In genomic region chr12:124371366-124371765, GRCh38 we compare ENCODE assay signal across 21 cellular contexts.
DNase-seq lines count a peak whose midpoint lies in the region; ATAC-seq and TF ChIP-seq lines count a peak whose summit lies in the region.
"Had no signal": no experiment of that assay in that cellular context is flagged by ENCODE, and none has a peak within 500 bp of the region (broad histone marks: within the 10 kb centered on the region; RNA-seq: fewer than 3 reads in every experiment).

No MANE protein-coding gene starts in this region.

- CTCF ChIA-PET in WTC11 (lab: Charles Lee): interaction anchor here (0.5 to 1.1 kb wide), 4 partner anchors 15 to 591 kb away, joined by 3 to 4 read pairs (median 3); no protein-coding TSS in a partner anchor

- no peak overlapping the region for H4K8ac ChIP-seq in neuronal stem cell (ENCODE audit: low read depth, low read length)

- no peaks in the 10 kb centered on the region for H3K9me3 Mint-ChIP-seq in WTC11
- H3K9me3 Mint-ChIP-seq: activated CD4-positive, alpha-beta memory T cell treated with anti-CD3 and anti-CD28 coated beads, Interleukin-2, amount 10 ng/mL, durations not matched to agents 7 days and 5 days; activated naive CD4-positive, alpha-beta T cell treated with anti-CD3 and anti-CD28 coated beads for 36 hours; neural progenitor cell; stimulated activated naive B cell treated with anti-CD40 and anti-IgM and Interleukin-4, amounts not matched to agents 10 μg/mL and 1 μg/mL and 100 μg/mL, for 72 hours had no signal

- peak overlapping the region; percentile 37 for H3K9ac ChIP-seq in neuronal stem cell (ENCODE audit: low read depth, low read length, poor library complexity)
- H3K9ac ChIP-seq: neural progenitor cell had no signal

- H3K9me3 ChIP-seq in neuronal stem cell (replicated peaks in 1 of 2; ENCODE audit: control insufficient read depth in 2 of 2, insufficient read depth in 1 of 2, low read depth in 1 of 2, low read length in 2 of 2) (no peaks in the 10 kb centered on the region), tibial artery (no peaks in the 10 kb centered on the region)
- H3K9me3 ChIP-seq: ascending aorta had no signal

- peaks cover 13 to 25% of the 10 kb centered on the region in 2 donors for H3K36me3 ChIP-seq in neuronal stem cell (replicated peaks in 1 of 2; ENCODE audit: control insufficient read depth in 2 of 2, insufficient read depth in 2 of 2, low read length in 2 of 2)
- H3K36me3 ChIP-seq in tibial artery: peaks cover 19 to 72% (median 60%) of the 10 kb centered on the region in 3 donors
- H3K36me3 ChIP-seq: neural progenitor cell had no signal

- H3K23ac ChIP-seq in neuronal stem cell (ENCODE audit: low read depth, low read length, poor library complexity): no peak overlapping the region

- no peak overlapping the region for H2AK5ac ChIP-seq in neuronal stem cell (ENCODE audit: low read depth, low read length)

- no peak overlapping the region for H2BK12ac ChIP-seq in neuronal stem cell (ENCODE audit: low read length)

- H2BK15ac ChIP-seq in neuronal stem cell (ENCODE audit: low read length): no peak overlapping the region

- TF ChIP-seq RAD21 in Ishikawa (IDR thresholded peaks at IDR 0.05; ENCODE audit: low read depth): no peak

- no peak overlapping the region for H2BK5ac ChIP-seq in neuronal stem cell (ENCODE audit: low read length)

- H3K4me3 ChIP-seq in neuronal stem cell (ENCODE audit: low read length in 2 of 2): no peak overlapping the region
- no peak overlapping the region for H3K4me3 ChIP-seq in tibial artery
- H3K4me3 ChIP-seq: ascending aorta, GM12878, neural progenitor cell had no signal

- H3K27me3 Mint-ChIP-seq in WTC11 (ENCODE audit: low read depth): no peaks in the 10 kb centered on the region
- H3K27me3 Mint-ChIP-seq: activated CD4-positive, alpha-beta memory T cell treated with anti-CD3 and anti-CD28 coated beads, Interleukin-2, amount 10 ng/mL, durations not matched to agents 7 days and 5 days; B cell; stimulated activated naive B cell treated with anti-CD40 and anti-IgM and Interleukin-4, amounts not matched to agents 10 μg/mL and 1 μg/mL and 100 μg/mL, for 72 hours had no signal

- no peak overlapping the region for H3K18ac ChIP-seq in neuronal stem cell (ENCODE audit: low read length)

- no CpG with 5 or more reads among the region's 13 CpGs for WGBS in neuronal stem cell (ENCODE audit: extremely low coverage in 2 of 2, insufficient read length in 2 of 2, insufficient replicate concordance in 1 of 2), 2 donors

- no peak overlapping the region for H3K27ac Mint-ChIP-seq in WTC11
- H3K27ac Mint-ChIP-seq: activated CD4-positive, alpha-beta memory T cell treated with anti-CD3 and anti-CD28 coated beads, Interleukin-2, amount 10 ng/mL, durations not matched to agents 7 days and 5 days; activated naive CD4-positive, alpha-beta T cell treated with anti-CD3 and anti-CD28 coated beads for 36 hours; B cell; neural progenitor cell had no signal

- H3K4me2 ChIP-seq in neuronal stem cell (ENCODE audit: insufficient read depth, low read length, poor library complexity, severe bottlenecking): no peak overlapping the region
- H3K4me2 ChIP-seq: neural progenitor cell had no signal

- DNase-seq in WTC11 (ENCODE audit: low spot score): no peak
- no peak for DNase-seq in neuronal stem cell (ENCODE audit: low spot score)
- no peak for DNase-seq in tibial artery
- DNase-seq in activated CD4-positive, alpha-beta T cell treated with anti-CD3 and anti-CD28 coated beads, Interleukin-2, amount 50 U/mL, for 4 hours: no peak
- DNase-seq in NCI-H146 (lab: John Stamatoyannopoulos, UW): no peak
- DNase-seq: activated CD4-positive, alpha-beta memory T cell treated with anti-CD3 and anti-CD28 coated beads, Interleukin-2, amount 10 ng/mL, durations not matched to agents 7 days and 5 days; activated naive CD4-positive, alpha-beta T cell treated with anti-CD3 and anti-CD28 coated beads for 36 hours; activated T-cell treated with anti-CD3 and anti-CD28 coated beads, Interleukin-2, amount 50 U/mL, for 1 hour; foreskin keratinocyte; GF-D8; left colon; NCI-H1105; NCI-H69; stimulated activated naive B cell treated with anti-CD40 and anti-IgM and Interleukin-4, amounts not matched to agents 10 μg/mL and 1 μg/mL and 100 μg/mL, for 72 hours; WERI-Rb-1 had no signal

- TF ChIP-seq CTCF in WTC11 (IDR thresholded peaks at IDR 0.05): no peak
- no peak for TF ChIP-seq CTCF in tibial artery (IDR thresholded peaks at IDR 0.05)

- peak overlapping the region; percentile 21 for H3K14ac ChIP-seq in neuronal stem cell (ENCODE audit: low read length)

- no peak overlapping the region for H3K4me3 Mint-ChIP-seq in WTC11
- H3K4me3 Mint-ChIP-seq: activated CD4-positive, alpha-beta memory T cell treated with anti-CD3 and anti-CD28 coated beads, Interleukin-2, amount 10 ng/mL, durations not matched to agents 7 days and 5 days; activated naive CD4-positive, alpha-beta T cell treated with anti-CD3 and anti-CD28 coated beads for 36 hours; B cell; neural progenitor cell; stimulated activated naive B cell treated with anti-CD40 and anti-IgM and Interleukin-4, amounts not matched to agents 10 μg/mL and 1 μg/mL and 100 μg/mL, for 72 hours had no signal

- POLR2A ChIA-PET in WTC11 (lab: Charles Lee): no interaction called here

- intact Hi-C loops in tibial artery (cut with DNase I; ENCODE audit: low total_unique reads): no loop called here

- no peak overlapping the region for H4K91ac ChIP-seq in neuronal stem cell (ENCODE audit: low read depth, low read length, poor library complexity)

- ATAC-seq in WTC11 (no peak), HG02588 (IDR thresholded peaks at IDR 0.05; ENCODE audit: unreplicated experiment) (no peak)
- ATAC-seq: foreskin keratinocyte; GM12878; left colon; stimulated activated naive B cell treated with anti-CD40 and anti-IgM and Interleukin-4, amounts not matched to agents 10 μg/mL and 1 μg/mL and 100 μg/mL, for 72 hours had no signal

- H3K79me1 ChIP-seq in neuronal stem cell (ENCODE audit: low read depth, low read length): peaks cover 8% of the 10 kb centered on the region

- H3K4me1 Mint-ChIP-seq in WTC11: no peaks in the 10 kb centered on the region
- H3K4me1 Mint-ChIP-seq: activated CD4-positive, alpha-beta memory T cell treated with anti-CD3 and anti-CD28 coated beads, Interleukin-2, amount 10 ng/mL, durations not matched to agents 7 days and 5 days; B cell; neural progenitor cell; stimulated activated naive B cell treated with anti-CD40 and anti-IgM and Interleukin-4, amounts not matched to agents 10 μg/mL and 1 μg/mL and 100 μg/mL, for 72 hours had no signal

- H2BK120ac ChIP-seq in neuronal stem cell (ENCODE audit: low read depth, low read length): no peak overlapping the region

- H3K36me3 Mint-ChIP-seq in WTC11: peaks cover 8% of the 10 kb centered on the region; the same call in 1 of the 2 replicates
- H3K36me3 Mint-ChIP-seq: neural progenitor cell had no signal

- H3K27me3 ChIP-seq in neuronal stem cell (ENCODE audit: control insufficient read depth in 3 of 3, insufficient read depth in 3 of 3, low read depth in 1 of 3, low read length in 3 of 3) (no peaks in the 10 kb centered on the region), tibial artery (no peaks in the 10 kb centered on the region)
- H3K27me3 ChIP-seq: ascending aorta, foreskin keratinocyte, neural progenitor cell had no signal

- H3K4ac ChIP-seq in neuronal stem cell (ENCODE audit: low read length): no peak overlapping the region

- no peak for TF ChIP-seq EP300 in Ishikawa (IDR thresholded peaks at IDR 0.05; ENCODE audit: borderline replicate concordance)

- peaks cover 0 to 4% of the 10 kb centered on the region in 2 donors for H3K4me1 ChIP-seq in neuronal stem cell (ENCODE audit: control insufficient read depth in 2 of 2, insufficient read depth in 1 of 2, low read depth in 1 of 2, low read length in 2 of 2)
- peaks cover 18 to 60% (median 35%) of the 10 kb centered on the region in 4 donors for H3K4me1 ChIP-seq in tibial artery
- H3K4me1 ChIP-seq: foreskin keratinocyte, neural progenitor cell had no signal

- H2AFZ ChIP-seq in neuronal stem cell (ENCODE audit: low read length): no peak overlapping the region
- H2AFZ ChIP-seq: neural progenitor cell had no signal

- H3K27ac ChIP-seq in neuronal stem cell (replicated peaks; ENCODE audit: low read length) (no peak overlapping the region), tibial artery (peak overlapping the region; percentile 85 to 90)
- H3K27ac ChIP-seq: foreskin keratinocyte, neural progenitor cell, WERI-Rb-1 had no signal

TF ChIP-seq in Ishikawa, 13 proteins besides CTCF, POLR2A, EP300 and RAD21:
- TF ChIP-seq, protein P1, sequence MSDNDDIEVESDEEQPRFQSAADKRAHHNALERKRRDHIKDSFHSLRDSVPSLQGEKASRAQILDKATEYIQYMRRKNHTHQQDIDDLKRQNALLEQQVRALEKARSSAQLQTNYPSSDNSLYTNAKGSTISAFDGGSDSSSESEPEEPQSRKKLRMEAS (IDR thresholded peaks at IDR 0.05): no peak
- peak; percentile 63 for TF ChIP-seq USF1 (IDR thresholded peaks at IDR 0.05)
TF ChIP-seq in Ishikawa: peak in this region for 1.

TF ChIP-seq in WTC11, 78 proteins besides CTCF, POLR2A, EP300 and RAD21:
- TF ChIP-seq TEAD1 (CRISPR knock-in tag; IDR thresholded peaks at IDR 0.05): no peak
- TF ChIP-seq, protein P2, sequence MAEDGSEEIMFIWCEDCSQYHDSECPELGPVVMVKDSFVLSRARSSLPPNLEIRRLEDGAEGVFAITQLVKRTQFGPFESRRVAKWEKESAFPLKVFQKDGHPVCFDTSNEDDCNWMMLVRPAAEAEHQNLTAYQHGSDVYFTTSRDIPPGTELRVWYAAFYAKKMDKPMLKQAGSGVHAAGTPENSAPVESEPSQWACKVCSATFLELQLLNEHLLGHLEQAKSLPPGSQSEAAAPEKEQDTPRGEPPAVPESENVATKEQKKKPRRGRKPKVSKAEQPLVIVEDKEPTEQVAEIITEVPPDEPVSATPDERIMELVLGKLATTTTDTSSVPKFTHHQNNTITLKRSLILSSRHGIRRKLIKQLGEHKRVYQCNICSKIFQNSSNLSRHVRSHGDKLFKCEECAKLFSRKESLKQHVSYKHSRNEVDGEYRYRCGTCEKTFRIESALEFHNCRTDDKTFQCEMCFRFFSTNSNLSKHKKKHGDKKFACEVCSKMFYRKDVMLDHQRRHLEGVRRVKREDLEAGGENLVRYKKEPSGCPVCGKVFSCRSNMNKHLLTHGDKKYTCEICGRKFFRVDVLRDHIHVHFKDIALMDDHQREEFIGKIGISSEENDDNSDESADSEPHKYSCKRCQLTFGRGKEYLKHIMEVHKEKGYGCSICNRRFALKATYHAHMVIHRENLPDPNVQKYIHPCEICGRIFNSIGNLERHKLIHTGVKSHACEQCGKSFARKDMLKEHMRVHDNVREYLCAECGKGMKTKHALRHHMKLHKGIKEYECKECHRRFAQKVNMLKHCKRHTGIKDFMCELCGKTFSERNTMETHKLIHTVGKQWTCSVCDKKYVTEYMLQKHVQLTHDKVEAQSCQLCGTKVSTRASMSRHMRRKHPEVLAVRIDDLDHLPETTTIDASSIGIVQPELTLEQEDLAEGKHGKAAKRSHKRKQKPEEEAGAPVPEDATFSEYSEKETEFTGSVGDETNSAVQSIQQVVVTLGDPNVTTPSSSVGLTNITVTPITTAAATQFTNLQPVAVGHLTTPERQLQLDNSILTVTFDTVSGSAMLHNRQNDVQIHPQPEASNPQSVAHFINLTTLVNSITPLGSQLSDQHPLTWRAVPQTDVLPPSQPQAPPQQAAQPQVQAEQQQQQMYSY (CRISPR knock-in tag; IDR thresholded peaks at IDR 0.05): peak; percentile 31; the same call in 1 of the 2 replicates
